In the genomic region with DNA sequence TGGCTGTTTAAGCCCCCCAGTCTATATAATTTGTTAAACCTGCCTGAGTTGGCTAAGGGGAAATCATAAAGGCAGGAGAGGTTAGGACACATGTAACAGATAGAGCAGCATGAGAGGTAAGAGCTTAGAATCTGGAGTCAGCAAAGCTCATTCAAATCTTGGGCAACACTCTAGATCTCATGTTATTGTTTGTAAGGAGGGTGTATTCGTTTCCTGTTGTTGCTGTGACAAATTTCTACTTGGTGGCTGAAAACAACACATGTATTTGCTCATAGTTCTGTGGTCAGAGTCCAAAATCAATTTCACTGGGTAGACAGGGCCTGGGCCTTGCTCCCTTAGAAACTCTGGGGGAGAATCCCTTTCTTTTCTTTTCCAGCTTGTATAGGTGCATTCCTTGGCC, we compare ENCODE assay signal across 12 cellular contexts. TPM values are rescaled to one million over a fixed set of nuclear protein-coding genes. Genes with fewer than 3 reads are reported as not detected.
DNase-seq lines count a peak whose midpoint lies in the region; ATAC-seq, FAIRE-seq and TF ChIP-seq lines count a peak whose summit lies in the region.
"Had no signal": no experiment of that assay in that cellular context is flagged by ENCODE, and none has a peak within 500 bp of the region (broad histone marks: within the 10 kb centered on the region; RNA-seq: fewer than 3 reads in every experiment).

No MANE protein-coding gene starts in this region.

- H3K36me3 ChIP-seq in kidney (ENCODE audit: control insufficient read depth in 1 of 2, insufficient read depth in 2 of 2, low read length in 2 of 2), result no peaks in the 10 kb centered on the region

- H3K4me1 ChIP-seq in kidney (ENCODE audit: control insufficient read depth in 1 of 2, insufficient read depth in 1 of 2, low read depth in 1 of 2, low read length in 2 of 2), result peaks cover 0 to 5% of the 10 kb centered on the region in 2 donors

- H3K4me3 Mint-ChIP-seq in activated naive CD4-positive, alpha-beta T cell treated with anti-CD3 and anti-CD28 coated beads, Interleukin-2, amount 50 U/mL, for 24 hours, result no peak overlapping the region
- no peak overlapping the region for H3K4me3 Mint-ChIP-seq in T-helper 17 cell

- TF ChIP-seq CTCF in kidney (IDR thresholded peaks at IDR 0.05; ENCODE audit: borderline replicate concordance, extremely low read depth, insufficient read depth), result no peak

- H3K4me1 Mint-ChIP-seq in activated naive CD4-positive, alpha-beta T cell treated with anti-CD3 and anti-CD28 coated beads, Interleukin-2, amount 50 U/mL, for 24 hours, result peaks cover 86% of the 10 kb centered on the region
- H3K4me1 Mint-ChIP-seq in T-helper 17 cell, result peaks cover 27% of the 10 kb centered on the region

- FAIRE-seq in kidney (lab: Jason Lieb, UNC), result no peak
- FAIRE-seq: keratinocyte had no signal

- peak; percentile 22 for ATAC-seq in T-helper 17 cell
- no peak for ATAC-seq in HG03045 (IDR thresholded peaks at IDR 0.05; ENCODE audit: unreplicated experiment)

- no peak overlapping the region for H3K4me3 ChIP-seq in kidney (ENCODE audit: low read length in 2 of 2)

- H3K27ac ChIP-seq in kidney (ENCODE audit: low read depth in 2 of 2, low read length in 2 of 2) (peak overlapping the region; percentile 45 to 75), temporal lobe (ENCODE audit: low read depth, low read length) (peak overlapping the region; percentile 31)

- H3K27ac Mint-ChIP-seq in activated naive CD4-positive, alpha-beta T cell treated with anti-CD3 and anti-CD28 coated beads, Interleukin-2, amount 50 U/mL, for 24 hours, result peak overlapping the region; percentile 60
- peak overlapping the region; percentile 19 for H3K27ac Mint-ChIP-seq in T-helper 17 cell

- H3K9me3 Mint-ChIP-seq in activated naive CD4-positive, alpha-beta T cell treated with anti-CD3 and anti-CD28 coated beads, Interleukin-2, amount 50 U/mL, for 24 hours, result no peaks in the 10 kb centered on the region

- intact Hi-C loops in kidney (cut with DNase I), result no loop called here

- H3K9me3 ChIP-seq in T-helper 17 cell (ENCODE audit: control insufficient read depth, low read length, poor library complexity, severe bottlenecking) (no peaks in the 10 kb centered on the region), kidney (ENCODE audit: control insufficient read depth in 1 of 2, low read length in 2 of 2) (no peaks in the 10 kb centered on the region)

- H3K9ac ChIP-seq in kidney (ENCODE audit: low read length in 2 of 2), result no peak overlapping the region

- no peaks in the 10 kb centered on the region for H3K27me3 Mint-ChIP-seq in activated naive CD4-positive, alpha-beta T cell treated with anti-CD3 and anti-CD28 coated beads, Interleukin-2, amount 50 U/mL, for 24 hours
- peaks cover 2% of the 10 kb centered on the region for H3K27me3 Mint-ChIP-seq in T-helper 17 cell

- no peaks in the 10 kb centered on the region for H3K36me3 Mint-ChIP-seq in activated naive CD4-positive, alpha-beta T cell treated with anti-CD3 and anti-CD28 coated beads, Interleukin-2, amount 50 U/mL, for 24 hours
- H3K36me3 Mint-ChIP-seq in T-helper 17 cell (ENCODE audit: low read depth), result no peaks in the 10 kb centered on the region

- DNase-seq in activated naive CD4-positive, alpha-beta T cell treated with Interleukin-2 at 50 U/mL for 16 hours, result no peak
- no peak for DNase-seq in T-helper 17 cell
- DNase-seq in kidney, result no peak
- no peak for DNase-seq in DMS114 treated with DMSO at 0.1 percent for 48 hours (lab: John Stamatoyannopoulos, UW; ENCODE audit: unreplicated experiment)
- no peak for DNase-seq in SHP77 (lab: John Stamatoyannopoulos, UW)
- DNase-seq: cerebellar nuclear complex; NCI-H1694; stimulated activated CD4-positive, alpha-beta T cell treated with anti-CD3 and anti-CD28 coated beads, Interleukin-2, amount 100 ng/mL, for 24 hours had no signal

RNA-seq across cellular contexts. Expression of a gene that starts 4.3 kb away (rescaled TPM):
- total RNA-seq in T-helper 17 cell (1 to 10 TPM in 1 of 2 donors, under 1 TPM in 1; 0.73 to 1.6 TPM), kidney (6.1 TPM), temporal lobe (2.0 TPM)
- 4.8 TPM for polyA plus RNA-seq in kidney (ENCODE audit: insufficient read depth, low read depth, low replicate concordance)
- polyA plus RNA-seq: keratinocyte had no signal
